ENCODE assay signal across 9 cellular contexts in the genomic region with DNA sequence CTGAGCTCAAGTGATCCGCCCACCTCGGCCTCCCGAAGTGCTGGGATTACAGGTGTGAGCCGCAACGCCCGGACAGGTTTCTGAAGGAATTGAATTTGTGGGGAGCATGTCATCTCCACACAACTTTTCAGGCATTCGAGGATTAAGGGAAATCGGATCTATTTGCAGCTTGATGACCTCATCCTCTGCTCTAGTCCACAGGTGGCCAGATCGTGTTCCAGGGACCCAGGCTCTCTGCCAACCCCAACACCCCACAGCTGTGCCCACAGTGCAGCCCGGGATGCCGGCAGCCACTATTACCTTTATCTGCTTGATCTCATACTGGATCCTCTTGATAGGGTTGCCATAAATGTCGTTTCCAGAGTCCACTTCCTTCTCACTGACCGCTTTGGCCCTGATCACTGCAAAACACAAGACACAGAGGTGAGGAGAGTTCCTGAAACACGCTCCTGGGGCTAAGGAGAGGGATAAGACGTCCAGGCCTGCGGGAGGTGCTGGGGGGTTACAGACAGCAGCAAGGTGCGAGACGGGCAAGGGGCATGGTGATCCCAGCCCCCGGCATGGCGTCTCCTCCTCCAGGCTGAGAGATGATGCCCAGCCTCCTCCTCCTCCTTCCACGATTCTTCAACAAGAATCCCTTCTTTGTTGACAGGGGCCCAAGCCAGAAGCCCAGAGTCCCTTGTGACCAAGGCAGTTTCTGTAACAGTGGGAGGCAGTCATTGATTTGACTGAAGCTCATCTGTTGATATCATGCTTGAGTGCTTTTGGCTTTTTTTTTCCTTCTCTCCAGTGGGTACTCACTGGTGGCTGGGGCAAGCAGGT. TPM values are rescaled to one million over a fixed set of nuclear protein-coding genes. Genes with fewer than 3 reads are reported as not detected.
A peak's percentile ranks its signal among the peaks of the same experiment; 100 is the strongest.
DNase-seq lines count a peak whose midpoint lies in the region; ATAC-seq and TF ChIP-seq lines count a peak whose summit lies in the region.
"Had no signal": no experiment of that assay in that cellular context is flagged by ENCODE, and none has a peak within 500 bp of the region (broad histone marks: within the 10 kb centered on the region; RNA-seq: fewer than 3 reads in every experiment).

No MANE protein-coding gene starts in this region.

- H3K36me3 ChIP-seq in adipocyte (ENCODE audit: control insufficient read depth, insufficient read depth, low read length, severe bottlenecking): peaks cover 57% of the 10 kb centered on the region
- peaks cover 36% of the 10 kb centered on the region for H3K36me3 ChIP-seq in right atrium auricular region

- H3K9me3 Mint-ChIP-seq in IgD-negative memory B cell: no peaks in the 10 kb centered on the region
- H3K9me3 Mint-ChIP-seq in progenitor cell of endocrine pancreas (ENCODE audit: low read depth): no peaks in the 10 kb centered on the region
- no peaks in the 10 kb centered on the region for H3K9me3 Mint-ChIP-seq in stimulated activated effector memory CD8-positive, alpha-beta T cell treated with anti-CD3 and anti-CD28 coated beads, Interleukin-12 subunit alpha, Interleukin-12 subunit beta, amount 100 ng/mL, for 72 hours

- in situ Hi-C loops in G401 (cut with HindIII; ENCODE audit: low sequenced_read_pairs): no loop called here

- H3K27ac ChIP-seq in right atrium auricular region (peak overlapping the region; percentile 47 to 61), substantia nigra (ENCODE audit: low read depth, low read length, poor library complexity, severe bottlenecking) (peak overlapping the region; percentile 96)

- peak overlapping the region in 2 of 3 donors; percentile 9 to 76 for H3K27ac Mint-ChIP-seq in IgD-negative memory B cell
- no peak overlapping the region for H3K27ac Mint-ChIP-seq in progenitor cell of endocrine pancreas
- no peak overlapping the region for H3K27ac Mint-ChIP-seq in stimulated activated effector memory CD8-positive, alpha-beta T cell treated with anti-CD3 and anti-CD28 coated beads, Interleukin-12 subunit alpha, Interleukin-12 subunit beta, amount 100 ng/mL, for 72 hours

- DNase-seq in adipocyte (ENCODE audit: low read depth): peak; percentile 21
- DNase-seq in right atrium auricular region (ENCODE audit: low spot score): no peak
- DNase-seq in substantia nigra (lab: John Stamatoyannopoulos, UW): peak in 34 of 49 donors; percentile 28 to 79 (median 61)
- DNase-seq in progenitor cell of endocrine pancreas (ENCODE audit: low spot score, unreplicated experiment): no peak
- no peak for DNase-seq in stimulated activated effector memory CD8-positive, alpha-beta T cell treated with anti-CD3 and anti-CD28 coated beads, Interleukin-12 subunit alpha, Interleukin-12 subunit beta, amount 100 ng/mL, for 72 hours (ENCODE audit: low spot score in 2 of 2)
- no peak for DNase-seq in G401 (ENCODE audit: low spot score)
- DNase-seq: stimulated activated CD4-positive, alpha-beta T cell treated with anti-CD3 and anti-CD28 coated beads, Interleukin-2, amount 100 ng/mL, for 48 hours had no signal

- H3K9me3 ChIP-seq in adipocyte (ENCODE audit: control insufficient read depth, low read length) (no peaks in the 10 kb centered on the region), right atrium auricular region (no peaks in the 10 kb centered on the region)

- H3K36me3 Mint-ChIP-seq in IgD-negative memory B cell: peaks cover 5% of the 10 kb centered on the region
- peaks cover 13% of the 10 kb centered on the region for H3K36me3 Mint-ChIP-seq in progenitor cell of endocrine pancreas (ENCODE audit: insufficient read depth)
- H3K36me3 Mint-ChIP-seq in stimulated activated effector memory CD8-positive, alpha-beta T cell treated with anti-CD3 and anti-CD28 coated beads, Interleukin-12 subunit alpha, Interleukin-12 subunit beta, amount 100 ng/mL, for 72 hours: no peaks in the 10 kb centered on the region

- H3K4me3 Mint-ChIP-seq in IgD-negative memory B cell (no peak overlapping the region), progenitor cell of endocrine pancreas (ENCODE audit: low read depth) (no peak overlapping the region)
- no peak overlapping the region for H3K4me3 Mint-ChIP-seq in stimulated activated effector memory CD8-positive, alpha-beta T cell treated with anti-CD3 and anti-CD28 coated beads, Interleukin-12 subunit alpha, Interleukin-12 subunit beta, amount 100 ng/mL, for 72 hours

- H3K4me1 Mint-ChIP-seq in IgD-negative memory B cell: peaks cover under 1 to 2% (median 1%) of the 10 kb centered on the region in 3 donors
- H3K4me1 Mint-ChIP-seq in progenitor cell of endocrine pancreas (ENCODE audit: low read depth): no peaks in the 10 kb centered on the region
- H3K4me1 Mint-ChIP-seq in stimulated activated effector memory CD8-positive, alpha-beta T cell treated with anti-CD3 and anti-CD28 coated beads, Interleukin-12 subunit alpha, Interleukin-12 subunit beta, amount 100 ng/mL, for 72 hours: peaks cover under 1% of the 10 kb centered on the region

- H3K9ac ChIP-seq in adipocyte (ENCODE audit: low read length): peak overlapping the region; percentile 1

- H3K27me3 Mint-ChIP-seq in IgD-negative memory B cell (peaks cover 13% of the 10 kb centered on the region), progenitor cell of endocrine pancreas (no peaks in the 10 kb centered on the region)

- H3K4me3 ChIP-seq in adipocyte (ENCODE audit: low read length) (no peak overlapping the region), right atrium auricular region (no peak overlapping the region)

- H3K27me3 ChIP-seq in adipocyte (replicated peaks; ENCODE audit: control insufficient read depth, insufficient read depth, low read length): no peaks in the 10 kb centered on the region
- no peaks in the 10 kb centered on the region for H3K27me3 ChIP-seq in right atrium auricular region

- ATAC-seq in HG03045 (IDR thresholded peaks at IDR 0.05; ENCODE audit: unreplicated experiment): no peak
- ATAC-seq in stimulated activated effector memory CD8-positive, alpha-beta T cell treated with anti-CD3 and anti-CD28 coated beads, Interleukin-12 subunit alpha, Interleukin-12 subunit beta, amount 100 ng/mL, for 72 hours: no peak

- TF ChIP-seq CTCF in right atrium auricular region (IDR thresholded peaks at IDR 0.05) (no peak), progenitor cell of endocrine pancreas (IDR thresholded peaks at IDR 0.05; ENCODE audit: unreplicated experiment) (no peak)

- H3K4me1 ChIP-seq in adipocyte (ENCODE audit: control insufficient read depth, insufficient read depth, low read length) (peaks cover 16% of the 10 kb centered on the region), right atrium auricular region (peaks cover 0 to 51% of the 10 kb centered on the region in 2 donors)

RNA-seq across cellular contexts. Expression of a gene that starts 29.3 kb away (rescaled TPM):
- polyA plus RNA-seq in IgD-negative memory B cell: 1.6 TPM
- total RNA-seq in right atrium auricular region (1 to 10 TPM in 1 of 2 donors, under 1 TPM in 1; 0.83 to 1.1 TPM), progenitor cell of endocrine pancreas (2.3 and 2.6 TPM in 2 replicates)
- total RNA-seq in G401 (2014; rRNA removed; shearing (Covaris generic)): 0.37 TPM in 1 of 2 replicates, not detected in the other

RNA-seq across cellular contexts. Expression of a gene that starts 33.1 kb away (rescaled TPM):
- polyA plus RNA-seq in IgD-negative memory B cell: 28.8 TPM
- total RNA-seq in right atrium auricular region (10 to 100 TPM; 15.4 to 18.1 TPM), progenitor cell of endocrine pancreas (54.1 and 54.9 TPM in 2 replicates)
- 10.1 and 10.4 TPM in 2 replicates for total RNA-seq in G401 (2014; rRNA removed; shearing (Covaris generic))

RNA-seq across cellular contexts. Expression of a gene that starts 51.5 kb away (rescaled TPM):
- 0.34 TPM for polyA plus RNA-seq in IgD-negative memory B cell
- total RNA-seq in right atrium auricular region (100 to 1,000 TPM in 1 of 2 donors, 10 to 100 TPM in 1; 99.1 to 158 TPM), progenitor cell of endocrine pancreas (50.9 and 51.4 TPM in 2 replicates)
- 32.4 and 37.5 TPM in 2 replicates for total RNA-seq in G401 (2014; rRNA removed; shearing (Covaris generic))

Comparison
In these comparisons a context has a peak if more than half of its experiments do, and no peak if none do; other contexts are left out.
1. H3K27ac Mint-ChIP-seq: peak in IgD-negative memory B cell (2 of 3); none in progenitor cell of endocrine pancreas (single experiment) and stimulated activated effector memory CD8-positive, alpha-beta T cell treated with anti-CD3 and anti-CD28 coated beads, Interleukin-12 subunit alpha, Interleukin-12 subunit beta, amount 100 ng/mL, for 72 hours (single experiment).
2. DNase-seq: peak in adipocyte (single experiment) and substantia nigra (34 of 49); none in right atrium auricular region (single experiment), progenitor cell of endocrine pancreas (single experiment), stimulated activated effector memory CD8-positive, alpha-beta T cell treated with anti-CD3 and anti-CD28 coated beads, Interleukin-12 subunit alpha, Interleukin-12 subunit beta, amount 100 ng/mL, for 72 hours (0 of 2) and G401 (single experiment).